In genomic region chr9:28848671-28849070, GRCh38 we compare ENCODE assay signal across 22 cellular contexts.
DNase-seq lines count a peak whose midpoint lies in the region; TF ChIP-seq lines count a peak whose summit lies in the region.
"Had no signal": no experiment of that assay in that cellular context is flagged by ENCODE, and none has a peak within 500 bp of the region (broad histone marks: within the 10 kb centered on the region; RNA-seq: fewer than 3 reads in every experiment).

No MANE protein-coding gene starts in this region.

- H3K4me3 Mint-ChIP-seq in osteocyte (ENCODE audit: unreplicated experiment) = no peak overlapping the region
- H3K4me3 Mint-ChIP-seq: B cell; CD14-positive monocyte; CD4-positive, alpha-beta memory T cell; CD4-positive, CD25-positive, alpha-beta regulatory T cell; CD8-positive, alpha-beta memory T cell had no signal

- H3K4me3 ChIP-seq in fibroblast of pulmonary artery (replicated peaks; ENCODE audit: low read depth, low read length) = no peak overlapping the region
- H3K4me3 ChIP-seq in skeletal muscle cell (ENCODE audit: low read depth, low read length) = no peak overlapping the region
- H3K4me3 ChIP-seq: BLaER1 treated with 17β-estradiol and CSF1 and Interleukin-3, amounts not matched to agents 10 nM and 100 nM had no signal

- no peaks in the 10 kb centered on the region for H3K36me3 Mint-ChIP-seq in osteocyte (ENCODE audit: unreplicated experiment)
- H3K36me3 Mint-ChIP-seq: CD14-positive monocyte; CD4-positive, alpha-beta memory T cell; CD4-positive, CD25-positive, alpha-beta regulatory T cell; CD8-positive, alpha-beta memory T cell had no signal

- DNase-seq in amniotic epithelial cell (ENCODE audit: low read depth) (peak; percentile 27), fibroblast of pulmonary artery (ENCODE audit: low read depth) (peak; percentile 29), skeletal muscle cell (ENCODE audit: low read depth) (peak; percentile 4), C1 segment of cervical spinal cord (lab: John Stamatoyannopoulos, UW) (no peak), osteocyte (ENCODE audit: extremely low spot score, unreplicated experiment) (no peak)
- DNase-seq in effector CD8-positive, alpha-beta T cell (lab: John Stamatoyannopoulos, UW) = no peak
- no peak for DNase-seq in activated naive CD4-positive, alpha-beta T cell treated with anti-CD3 and anti-CD28 coated beads, Interleukin-2, amount 50 U/mL, for 16 hours
- DNase-seq: 8988T; AML-193; CD4-positive, alpha-beta memory T cell; CD4-positive, CD25-positive, alpha-beta regulatory T cell; CD8-positive, alpha-beta memory T cell; COR-L47; DMS 273 treated with DMSO at 0.1 percent for 48 hours; DMS153; DMS79; DND-41; EL; GDM1 had no signal

- H3K27ac Mint-ChIP-seq in osteocyte (ENCODE audit: unreplicated experiment) = no peak overlapping the region
- H3K27ac Mint-ChIP-seq: B cell; CD14-positive monocyte; CD4-positive, alpha-beta memory T cell; CD4-positive, CD25-positive, alpha-beta regulatory T cell; CD8-positive, alpha-beta memory T cell had no signal

- no peak for TF ChIP-seq CTCF in fibroblast of pulmonary artery (IDR thresholded peaks at IDR 0.05; ENCODE audit: low read length, missing control alignments)
- TF ChIP-seq CTCF in osteocyte (IDR thresholded peaks at IDR 0.05) = no peak

- no peaks in the 10 kb centered on the region for H3K27me3 Mint-ChIP-seq in osteocyte (ENCODE audit: unreplicated experiment)
- H3K27me3 Mint-ChIP-seq: B cell; CD4-positive, alpha-beta memory T cell; CD4-positive, CD25-positive, alpha-beta regulatory T cell; CD8-positive, alpha-beta memory T cell had no signal

- no peaks in the 10 kb centered on the region for H3K9me3 Mint-ChIP-seq in osteocyte (ENCODE audit: unreplicated experiment)

- no peaks in the 10 kb centered on the region for H3K4me1 Mint-ChIP-seq in osteocyte (ENCODE audit: unreplicated experiment)
- H3K4me1 Mint-ChIP-seq: B cell; CD4-positive, alpha-beta memory T cell; CD4-positive, CD25-positive, alpha-beta regulatory T cell; CD8-positive, alpha-beta memory T cell had no signal

Comparison
In these comparisons a context has a peak if more than half of its experiments do, and no peak if none do; other contexts are left out.
1. DNase-seq: peak in amniotic epithelial cell (single experiment), fibroblast of pulmonary artery (single experiment) and skeletal muscle cell (single experiment); none in effector CD8-positive, alpha-beta T cell (single experiment), C1 segment of cervical spinal cord (0 of 14), activated naive CD4-positive, alpha-beta T cell treated with anti-CD3 and anti-CD28 coated beads, Interleukin-2, amount 50 U/mL, for 16 hours (single experiment) and osteocyte (single experiment).